ENCODE assay signal across 8 cellular contexts in the genomic region with DNA sequence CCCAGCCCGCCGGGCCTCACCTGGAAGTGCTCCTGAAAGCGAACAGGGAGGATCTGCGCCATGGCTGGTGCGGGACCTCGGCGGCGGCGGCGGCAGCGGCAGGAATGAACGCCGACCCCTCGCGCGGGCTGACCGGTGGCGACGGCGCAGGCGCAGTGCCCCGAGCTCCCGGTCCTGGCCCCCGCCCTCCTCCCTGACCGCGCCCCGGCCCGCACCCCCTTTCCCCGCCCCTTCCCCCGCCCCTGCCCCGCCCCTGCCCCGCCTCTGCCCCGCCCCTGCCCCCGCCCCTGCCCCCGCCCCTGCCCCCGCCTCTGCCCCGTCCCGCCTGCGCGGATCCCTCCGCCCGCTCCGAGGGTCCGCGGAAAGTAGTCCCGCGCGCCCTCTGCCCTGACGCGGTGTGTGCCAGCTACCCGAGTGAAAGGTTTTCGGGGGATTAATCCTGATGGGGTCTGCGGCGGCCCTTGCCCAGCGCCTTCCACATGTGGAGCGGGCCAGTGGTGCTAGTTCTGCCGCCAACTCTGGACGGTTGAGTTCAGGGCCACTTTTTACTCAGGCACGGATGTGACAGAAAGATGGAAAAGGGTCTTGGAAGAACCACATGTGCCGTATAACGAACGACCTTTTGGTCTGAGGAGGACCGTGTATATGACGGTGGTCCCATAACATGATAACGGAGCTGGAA. TPM values are rescaled to one million over a fixed set of nuclear protein-coding genes. Genes with fewer than 3 reads are reported as not detected.
DNase-seq lines count a peak whose midpoint lies in the region; ATAC-seq lines count a peak whose summit lies in the region.

CLTCL1 (minus strand) TSS at position 140 of the 682 bp plus-strand sequence; CDS start at position 62, 78 bp downstream.

- peak within 1 kb of the TSS; percentile 16 for H2BK120ac ChIP-seq in mesendoderm (ENCODE audit: low read depth, low read length)

- peak; percentile 79 for DNase-seq in G401 (ENCODE audit: low spot score)
- DNase-seq in NCI-H69 (lab: John Stamatoyannopoulos, UW), result peak; percentile 89
- DNase-seq in activated CD8-positive, alpha-beta memory T cell treated with anti-CD3 and anti-CD28 coated beads for 48 hours (ENCODE audit: low read depth in 2 of 3, low spot score in 2 of 3), result peak; percentile 35 to 53 (median 51)
- DNase-seq in mesendoderm, result peak; percentile 79
- peak; percentile 43 for DNase-seq in stimulated activated CD8-positive, alpha-beta memory T cell treated with anti-CD3 and anti-CD28 coated beads, Interleukin-12 subunit alpha, Interleukin-12 subunit beta, amount 100 ng/mL, for 1 hour (ENCODE audit: low read depth)

- H3K79me2 ChIP-seq in mesendoderm (ENCODE audit: control insufficient read depth, insufficient read depth, low read length), result no peaks in the 10 kb centered on the region

- no peaks in the 10 kb centered on the region for H3K79me1 ChIP-seq in mesendoderm (ENCODE audit: low read length)

- H3K27me3 ChIP-seq in endocrine pancreas (ENCODE audit: control insufficient read depth, insufficient read depth, low read length) (no peaks in the 10 kb centered on the region), mesendoderm (ENCODE audit: insufficient read depth, low read length, poor library complexity) (no peaks in the 10 kb centered on the region)

- no peak within 1 kb of the TSS for H4K8ac ChIP-seq in mesendoderm (ENCODE audit: low read depth, low read length)

- H3K4me3 ChIP-seq in endocrine pancreas (ENCODE audit: control insufficient read depth, insufficient read depth, low read length) (peak within 1 kb of the TSS; percentile 54), mesendoderm (ENCODE audit: low read length) (peak within 1 kb of the TSS; percentile 77)

- H3K9me3 ChIP-seq in endocrine pancreas (ENCODE audit: control insufficient read depth, low read length), result no peaks in the 10 kb centered on the region

- H3K27ac ChIP-seq in mesendoderm (ENCODE audit: low read depth, low read length), result no peak within 1 kb of the TSS

- no peak within 1 kb of the TSS for H2BK15ac ChIP-seq in mesendoderm (replicated peaks; ENCODE audit: low read depth)

- WGBS in mesendoderm (ENCODE audit: extremely low coverage, insufficient coverage, low lambda C conversion rate), result no CpG with 5 or more reads among the region's 65 CpGs

- H3K23ac ChIP-seq in mesendoderm (ENCODE audit: low read length), result peak within 1 kb of the TSS; percentile 81

- no peaks in the 10 kb centered on the region for H3K36me3 ChIP-seq in endocrine pancreas (ENCODE audit: control insufficient read depth, insufficient read depth, low read length)
- no peaks in the 10 kb centered on the region for H3K36me3 ChIP-seq in mesendoderm (ENCODE audit: control insufficient read depth, insufficient read depth, low read length)

- H3K18ac ChIP-seq in mesendoderm (ENCODE audit: low read length), result peak within 1 kb of the TSS; percentile 82

- H3K56ac ChIP-seq in mesendoderm (ENCODE audit: low read length), result peak within 1 kb of the TSS; percentile 88

- no peak within 1 kb of the TSS for H2AK5ac ChIP-seq in mesendoderm (ENCODE audit: low read length)

- no peak within 1 kb of the TSS for H4K5ac ChIP-seq in mesendoderm (ENCODE audit: low read length)

- H2BK5ac ChIP-seq in mesendoderm (ENCODE audit: low read length), result no peak within 1 kb of the TSS

- in situ Hi-C loops in G401 (cut with HindIII; ENCODE audit: low sequenced_read_pairs), result no loop called here

- ATAC-seq in HG02798 (IDR thresholded peaks at IDR 0.05; ENCODE audit: poor library complexity, unreplicated experiment), result peak; percentile 76
- no peak for ATAC-seq in GM19452 (IDR thresholded peaks at IDR 0.05; ENCODE audit: unreplicated experiment)

- peak within 1 kb of the TSS; percentile 77 for H3K9ac ChIP-seq in endocrine pancreas (ENCODE audit: control insufficient read depth, insufficient read depth, low read length)
- H3K9ac ChIP-seq in mesendoderm (ENCODE audit: low read length), result peak within 1 kb of the TSS; percentile 83

- peak within 1 kb of the TSS; percentile 87 for H3K4me2 ChIP-seq in mesendoderm (ENCODE audit: low read length)

- H3K4ac ChIP-seq in mesendoderm (ENCODE audit: low read depth, low read length), result peak within 1 kb of the TSS; percentile 27

- H3K4me1 ChIP-seq in endocrine pancreas (ENCODE audit: control insufficient read depth, insufficient read depth, low read length) (no peaks in the 10 kb centered on the region), mesendoderm (ENCODE audit: control insufficient read depth, low read depth, low read length) (no peaks in the 10 kb centered on the region)

RNA-seq across cellular contexts. Expression of gene CLTCL1, which starts in this region (rescaled TPM):
- total RNA-seq in G401 (2014; rRNA removed; shearing (Covaris generic)), result 4.9 and 9.4 TPM in 2 replicates
- polyA plus RNA-seq in mesendoderm (2013, experiment 1 of 2), result 2.4 TPM
- polyA plus RNA-seq in mesendoderm (2013, experiment 2 of 2), result 2.2 TPM
